In the genomic region with DNA sequence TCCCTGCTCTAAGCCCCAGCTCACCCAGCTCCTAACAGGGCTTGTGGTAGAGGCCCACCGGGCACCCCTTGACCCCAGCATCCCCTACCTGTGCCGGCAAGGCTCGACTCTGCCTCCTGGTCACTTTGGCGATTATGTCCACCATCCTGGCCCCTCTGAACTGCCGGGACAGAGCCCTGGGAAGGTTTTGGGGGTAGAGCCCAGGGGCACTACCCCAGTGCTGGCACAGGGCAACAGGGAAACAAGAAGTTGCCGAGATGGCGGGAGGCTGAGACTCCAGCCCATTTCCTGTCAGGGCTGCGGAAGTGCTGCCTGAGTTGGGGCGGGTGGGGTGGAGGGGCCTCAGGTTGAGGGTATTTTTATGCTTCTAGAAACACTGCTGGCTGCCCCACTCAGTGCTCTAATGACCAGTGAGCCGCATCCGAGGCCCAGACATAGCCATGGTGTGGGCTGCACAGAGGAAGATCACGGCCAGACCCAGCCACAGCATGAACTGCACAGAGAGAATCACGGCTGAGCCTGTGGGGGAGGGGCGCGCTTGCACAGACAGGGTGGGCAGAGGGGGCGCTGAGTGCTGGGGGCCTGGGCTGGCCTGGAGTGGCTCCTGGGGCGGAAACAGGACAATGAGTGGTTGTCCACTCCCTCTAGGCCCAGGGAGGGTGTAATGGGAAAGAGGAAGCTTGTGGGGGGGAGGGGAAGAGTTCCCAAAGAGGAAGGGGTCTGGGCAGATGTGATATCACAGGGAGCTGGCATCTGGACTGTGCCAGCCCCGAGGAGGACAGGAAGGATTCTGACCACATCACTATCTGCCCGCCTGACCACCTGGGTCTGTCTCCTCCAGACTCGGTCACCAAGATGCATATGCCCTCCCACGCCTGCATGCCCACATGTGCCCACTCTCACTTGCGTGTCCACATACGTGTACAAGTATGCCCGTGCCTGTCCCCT, we compare ENCODE assay signal across 1 cellular context.
TF ChIP-seq lines count a peak whose summit lies in the region.

No MANE protein-coding gene starts in this region.

TF ChIP-seq in GM23338, 12 proteins besides CTCF, POLR2A, EP300 and RAD21 (continued from another document):
- TF ChIP-seq, protein P1, sequence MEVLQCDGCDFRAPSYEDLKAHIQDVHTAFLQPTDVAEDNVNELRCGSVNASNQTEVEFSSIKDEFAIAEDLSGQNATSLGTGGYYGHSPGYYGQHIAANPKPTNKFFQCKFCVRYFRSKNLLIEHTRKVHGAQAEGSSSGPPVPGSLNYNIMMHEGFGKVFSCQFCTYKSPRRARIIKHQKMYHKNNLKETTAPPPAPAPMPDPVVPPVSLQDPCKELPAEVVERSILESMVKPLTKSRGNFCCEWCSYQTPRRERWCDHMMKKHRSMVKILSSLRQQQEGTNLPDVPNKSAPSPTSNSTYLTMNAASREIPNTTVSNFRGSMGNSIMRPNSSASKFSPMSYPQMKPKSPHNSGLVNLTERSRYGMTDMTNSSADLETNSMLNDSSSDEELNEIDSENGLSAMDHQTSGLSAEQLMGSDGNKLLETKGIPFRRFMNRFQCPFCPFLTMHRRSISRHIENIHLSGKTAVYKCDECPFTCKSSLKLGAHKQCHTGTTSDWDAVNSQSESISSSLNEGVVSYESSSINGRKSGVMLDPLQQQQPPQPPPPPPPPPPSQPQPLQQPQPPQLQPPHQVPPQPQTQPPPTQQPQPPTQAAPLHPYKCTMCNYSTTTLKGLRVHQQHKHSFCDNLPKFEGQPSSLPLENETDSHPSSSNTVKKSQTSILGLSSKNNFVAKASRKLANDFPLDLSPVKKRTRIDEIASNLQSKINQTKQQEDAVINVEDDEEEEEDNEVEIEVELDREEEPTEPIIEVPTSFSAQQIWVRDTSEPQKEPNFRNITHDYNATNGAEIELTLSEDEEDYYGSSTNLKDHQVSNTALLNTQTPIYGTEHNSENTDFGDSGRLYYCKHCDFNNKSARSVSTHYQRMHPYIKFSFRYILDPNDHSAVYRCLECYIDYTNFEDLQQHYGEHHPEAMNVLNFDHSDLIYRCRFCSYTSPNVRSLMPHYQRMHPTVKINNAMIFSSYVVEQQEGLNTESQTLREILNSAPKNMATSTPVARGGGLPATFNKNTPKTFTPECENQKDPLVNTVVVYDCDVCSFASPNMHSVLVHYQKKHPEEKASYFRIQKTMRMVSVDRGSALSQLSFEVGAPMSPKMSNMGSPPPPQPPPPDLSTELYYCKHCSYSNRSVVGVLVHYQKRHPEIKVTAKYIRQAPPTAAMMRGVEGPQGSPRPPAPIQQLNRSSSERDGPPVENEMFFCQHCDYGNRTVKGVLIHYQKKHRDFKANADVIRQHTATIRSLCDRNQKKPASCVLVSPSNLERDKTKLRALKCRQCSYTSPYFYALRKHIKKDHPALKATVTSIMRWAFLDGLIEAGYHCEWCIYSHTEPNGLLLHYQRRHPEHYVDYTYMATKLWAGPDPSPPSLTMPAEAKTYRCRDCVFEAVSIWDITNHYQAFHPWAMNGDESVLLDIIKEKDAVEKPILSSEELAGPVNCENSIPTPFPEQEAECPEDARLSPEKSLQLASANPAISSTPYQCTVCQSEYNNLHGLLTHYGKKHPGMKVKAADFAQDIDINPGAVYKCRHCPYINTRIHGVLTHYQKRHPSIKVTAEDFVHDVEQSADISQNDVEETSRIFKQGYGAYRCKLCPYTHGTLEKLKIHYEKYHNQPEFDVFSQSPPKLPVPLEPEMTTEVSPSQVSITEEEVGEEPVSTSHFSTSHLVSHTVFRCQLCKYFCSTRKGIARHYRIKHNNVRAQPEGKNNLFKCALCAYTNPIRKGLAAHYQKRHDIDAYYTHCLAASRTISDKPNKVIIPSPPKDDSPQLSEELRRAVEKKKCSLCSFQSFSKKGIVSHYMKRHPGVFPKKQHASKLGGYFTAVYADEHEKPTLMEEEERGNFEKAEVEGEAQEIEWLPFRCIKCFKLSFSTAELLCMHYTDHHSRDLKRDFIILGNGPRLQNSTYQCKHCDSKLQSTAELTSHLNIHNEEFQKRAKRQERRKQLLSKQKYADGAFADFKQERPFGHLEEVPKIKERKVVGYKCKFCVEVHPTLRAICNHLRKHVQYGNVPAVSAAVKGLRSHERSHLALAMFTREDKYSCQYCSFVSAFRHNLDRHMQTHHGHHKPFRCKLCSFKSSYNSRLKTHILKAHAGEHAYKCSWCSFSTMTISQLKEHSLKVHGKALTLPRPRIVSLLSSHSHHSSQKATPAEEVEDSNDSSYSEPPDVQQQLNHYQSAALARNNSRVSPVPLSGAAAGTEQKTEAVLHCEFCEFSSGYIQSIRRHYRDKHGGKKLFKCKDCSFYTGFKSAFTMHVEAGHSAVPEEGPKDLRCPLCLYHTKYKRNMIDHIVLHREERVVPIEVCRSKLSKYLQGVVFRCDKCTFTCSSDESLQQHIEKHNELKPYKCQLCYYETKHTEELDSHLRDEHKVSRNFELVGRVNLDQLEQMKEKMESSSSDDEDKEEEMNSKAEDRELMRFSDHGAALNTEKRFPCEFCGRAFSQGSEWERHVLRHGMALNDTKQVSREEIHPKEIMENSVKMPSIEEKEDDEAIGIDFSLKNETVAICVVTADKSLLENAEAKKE (CRISPR knock-in tag; IDR thresholded peaks at IDR 0.05) = no peak
